26 cellular contexts compared by ENCODE assay signal in genomic region chr17:48752399-48753288, GRCh38. TPM values are rescaled to one million over a fixed set of nuclear protein-coding genes. Genes with fewer than 3 reads are reported as not detected.
DNase-seq lines count a peak whose midpoint lies in the region; ATAC-seq and TF ChIP-seq lines count a peak whose summit lies in the region.
"Had no signal": no experiment of that assay in that cellular context is flagged by ENCODE, and none has a peak within 500 bp of the region (broad histone marks: within the 10 kb centered on the region; RNA-seq: fewer than 3 reads in every experiment).

No MANE protein-coding gene starts in this region.

- peaks cover 11% of the 10 kb centered on the region for H3K4me1 Mint-ChIP-seq in GM23338

- H4K20me1 ChIP-seq in GM23338 (replicated peaks; ENCODE audit: insufficient read depth) (peaks cover 52% of the 10 kb centered on the region), PC-3 (ENCODE audit: low read length) (no peaks in the 10 kb centered on the region)

- no peak overlapping the region for H3K27ac Mint-ChIP-seq in GM23338
- H3K27ac Mint-ChIP-seq: natural killer cell treated with Interleukin-12 subunit alpha and Interleukin-12 subunit beta and Interleukin-15 and Interleukin-18, amount 100 ng/mL, for 72 hours had no signal

- H3K79me2 ChIP-seq in GM23338 (replicated peaks; ENCODE audit: insufficient read depth) (no peaks in the 10 kb centered on the region), PC-3 (ENCODE audit: low read length) (peaks cover 26% of the 10 kb centered on the region)

- H3K9me2 ChIP-seq in GM23338 (ENCODE audit: insufficient read depth) (no peaks in the 10 kb centered on the region), PC-3 (replicated peaks; ENCODE audit: low read length) (no peaks in the 10 kb centered on the region)

- H3K27ac ChIP-seq in GM23338 (ENCODE audit: low read depth) (no peak overlapping the region), PC-3 (ENCODE audit: low read length) (peak overlapping the region; percentile 82; the same call in 1 of the 2 replicates), caudate nucleus (ENCODE audit: low read depth, low read length) (no peak overlapping the region)
- H3K27ac ChIP-seq: RWPE1 had no signal

- H3K4me1 ChIP-seq in GM23338 (ENCODE audit: insufficient read depth) (peaks cover 26% of the 10 kb centered on the region; the same call in 1 of the 2 replicates), PC-3 (ENCODE audit: insufficient read depth, low read length) (peaks cover 57% of the 10 kb centered on the region)

- TF ChIP-seq CTCF in GM23338 (conservative IDR thresholded peaks at IDR 0.05; ENCODE audit: low read depth in 2 of 2) (no peak), PC-3 (conservative IDR thresholded peaks at IDR 0.05; ENCODE audit: low read depth, low read length) (no peak)

- H3K4me2 ChIP-seq in GM23338 (0 out of 2 replicates have a peak overlapping the region, but pooled peaks have one; percentile 20), PC-3 (ENCODE audit: low read length) (no peak overlapping the region)

- H2AFZ ChIP-seq in GM23338 (no peak overlapping the region), PC-3 (ENCODE audit: low read length) (no peak overlapping the region)

- intact Hi-C loops in PC-3 (cut with micrococcal nuclease), result no loop called here

- CTCF ChIA-PET in PC-3 (lab: Charles Lee), result interaction anchor here (0.6 kb wide), 1 partner anchor 38 kb away, joined by 3 read pairs; no protein-coding TSS in a partner anchor

- BruUV-seq in PC-3 (replicated peaks; lab: Mats Ljungman, UMichigan), result no TSS peak

- no peak overlapping the region; the same call in 2 of the 3 replicates for H3K4me3 Mint-ChIP-seq in GM23338
- H3K4me3 Mint-ChIP-seq: central memory CD8-positive, alpha-beta T cell; natural killer cell treated with Interleukin-12 subunit alpha and Interleukin-12 subunit beta and Interleukin-15 and Interleukin-18, amount 100 ng/mL, for 72 hours had no signal

- 0 out of 3 replicates have a peak, but pooled peaks cover 5% of the 10 kb centered on the region for H3K9me3 Mint-ChIP-seq in GM23338
- H3K9me3 Mint-ChIP-seq: central memory CD8-positive, alpha-beta T cell; natural killer cell treated with Interleukin-12 subunit alpha and Interleukin-12 subunit beta and Interleukin-15 and Interleukin-18, amount 100 ng/mL, for 72 hours had no signal

- no peaks in the 10 kb centered on the region; the same call in 1 of the 2 replicates for H3K36me3 ChIP-seq in GM23338 (ENCODE audit: insufficient read depth)
- H3K36me3 ChIP-seq in PC-3 (ENCODE audit: low read depth, low read length), result no peaks in the 10 kb centered on the region

- DNase-seq in GM23338 (ENCODE audit: low spot score) (peak; percentile 59), PC-3 (no peak), iPS-NIHi11 (ENCODE audit: low spot score) (peak; percentile 26), retina (peak; percentile 32), caudate nucleus (lab: John Stamatoyannopoulos, UW) (no peak)
- DNase-seq: activated CD4-positive, alpha-beta T cell treated with anti-CD3 and anti-CD28 coated beads for 1 hour; activated effector memory CD4-positive, alpha-beta T cell treated with Interleukin-2 at 50 U/mL for 16 hours; activated T-cell treated with anti-CD3 and anti-CD28 coated beads for 4 hours; CD4-positive, CD25-positive, alpha-beta regulatory T cell; dermis blood vessel endothelial cell; Kasumi-1; left ventricle myocardium superior; MV-4-11; NCI-H146; NCI-H446 treated with DMSO at 0.1 percent for 48 hours; NCI-H82; stimulated activated CD4-positive, alpha-beta T cell treated with anti-CD3 and anti-CD28 coated beads, Interleukin-4, amount 100 ng/mL, for 24 hours; stimulated activated naive CD4-positive, alpha-beta T cell had no signal

- ATAC-seq in GM23338, result peak; percentile 13; the same call in 2 of the 3 replicates
- no peak for ATAC-seq in PC-3
- ATAC-seq in HG02763 (IDR thresholded peaks at IDR 0.05; ENCODE audit: unreplicated experiment), result no peak
- ATAC-seq in SK-N-SH treated with all-trans-retinoic acid at 6 μM for 48 hours, result no peak
- ATAC-seq: left ventricle myocardium superior, sciatic nerve had no signal

- no peak overlapping the region; the same call in 1 of the 2 replicates for H3K4me3 ChIP-seq in GM23338
- H3K4me3 ChIP-seq in PC-3 (ENCODE audit: low read length), result no peak overlapping the region

- H3K27me3 Mint-ChIP-seq in GM23338 (ENCODE audit: insufficient read depth, low read depth, poor library complexity), result peaks cover 99% of the 10 kb centered on the region

- H3K9ac ChIP-seq in PC-3 (ENCODE audit: low read length), result no peak overlapping the region

- POLR2A ChIA-PET in PC-3 (lab: Charles Lee; ENCODE audit: unreplicated experiment), result no interaction called here

- H3K27me3 ChIP-seq in GM23338 (ENCODE audit: insufficient read depth) (peaks cover 100% of the 10 kb centered on the region), PC-3 (ENCODE audit: low read length) (no peaks in the 10 kb centered on the region)

- H3K36me3 Mint-ChIP-seq in GM23338 (ENCODE audit: low read depth), result no peaks in the 10 kb centered on the region
- H3K36me3 Mint-ChIP-seq: CD4-positive, CD25-positive, alpha-beta regulatory T cell; natural killer cell treated with Interleukin-12 subunit alpha and Interleukin-12 subunit beta and Interleukin-15 and Interleukin-18, amount 100 ng/mL, for 72 hours had no signal

- H3F3A ChIP-seq in GM23338 (replicated peaks; ENCODE audit: low read depth) (peaks cover 23% of the 10 kb centered on the region; the same call in 1 of the 2 replicates), PC-3 (ENCODE audit: low read length, unreplicated experiment) (no peaks in the 10 kb centered on the region)

- no peaks in the 10 kb centered on the region for H3K9me3 ChIP-seq in PC-3 (ENCODE audit: low read length)

TF ChIP-seq in GM23338, 12 proteins besides CTCF, POLR2A, EP300 and RAD21 (continues in another document):
- TF ChIP-seq REST (IDR thresholded peaks at IDR 0.05; ENCODE audit: unreplicated experiment), result no peak
- TF ChIP-seq EZH2phosphoT487 (IDR thresholded peaks at IDR 0.05; ENCODE audit: unreplicated experiment), result no peak
- TF ChIP-seq STAT1 (IDR thresholded peaks at IDR 0.05; ENCODE audit: unreplicated experiment), result no peak

TF ChIP-seq in SK-N-SH treated with all-trans-retinoic acid at 6 μM for 48 hours, 23 proteins besides CTCF, POLR2A, EP300 and RAD21 (continues in another document):
- no peak for TF ChIP-seq BACH2 (CRISPR knock-in tag; IDR thresholded peaks at IDR 0.05; ENCODE audit: borderline replicate concordance)
- no peak for TF ChIP-seq CSRNP3 (CRISPR knock-in tag; IDR thresholded peaks at IDR 0.05)
- no peak for TF ChIP-seq ESRRG (CRISPR knock-in tag; IDR thresholded peaks at IDR 0.05)
- TF ChIP-seq, protein P1, sequence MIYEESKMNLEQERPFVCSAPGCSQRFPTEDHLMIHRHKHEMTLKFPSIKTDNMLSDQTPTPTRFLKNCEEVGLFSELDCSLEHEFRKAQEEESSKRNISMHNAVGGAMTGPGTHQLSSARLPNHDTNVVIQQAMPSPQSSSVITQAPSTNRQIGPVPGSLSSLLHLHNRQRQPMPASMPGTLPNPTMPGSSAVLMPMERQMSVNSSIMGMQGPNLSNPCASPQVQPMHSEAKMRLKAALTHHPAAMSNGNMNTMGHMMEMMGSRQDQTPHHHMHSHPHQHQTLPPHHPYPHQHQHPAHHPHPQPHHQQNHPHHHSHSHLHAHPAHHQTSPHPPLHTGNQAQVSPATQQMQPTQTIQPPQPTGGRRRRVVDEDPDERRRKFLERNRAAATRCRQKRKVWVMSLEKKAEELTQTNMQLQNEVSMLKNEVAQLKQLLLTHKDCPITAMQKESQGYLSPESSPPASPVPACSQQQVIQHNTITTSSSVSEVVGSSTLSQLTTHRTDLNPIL (CRISPR knock-in tag; IDR thresholded peaks at IDR 0.05; ENCODE audit: low read depth), result no peak
- TF ChIP-seq TCF4 (CRISPR knock-in tag; IDR thresholded peaks at IDR 0.05; ENCODE audit: borderline replicate concordance), result no peak
- TF ChIP-seq ZNF8 (CRISPR knock-in tag; IDR thresholded peaks at IDR 0.05), result no peak
- TF ChIP-seq ZFP30 (CRISPR knock-in tag; IDR thresholded peaks at IDR 0.05), result no peak
- TF ChIP-seq PATZ1 (CRISPR knock-in tag; IDR thresholded peaks at IDR 0.05; ENCODE audit: borderline replicate concordance), result no peak
- TF ChIP-seq PPARA (CRISPR knock-in tag; IDR thresholded peaks at IDR 0.05; ENCODE audit: borderline replicate concordance), result no peak

RNA-seq across cellular contexts. Expression of gene HOXB13, which starts 24.1 kb away (rescaled TPM):
- total RNA-seq in GM23338 (2014; rRNA removed; shearing (Covaris generic)), result not detected in 2 replicates
- not detected in 2 replicates for polyA plus RNA-seq in GM23338 (2016; fragmentation: Nextera tagmentation; extraction: Ambion mirVana)
- 80.8 and 96.5 TPM in 2 replicates for total RNA-seq in PC-3 (2014; rRNA removed)
- total RNA-seq: CD4-positive, CD25-positive, alpha-beta regulatory T cell; dermis blood vessel endothelial cell; left ventricle myocardium superior; natural killer cell treated with Interleukin-12 subunit alpha and Interleukin-12 subunit beta and Interleukin-15 and Interleukin-18, amount 100 ng/mL, for 72 hours; sciatic nerve; T-helper 1 cell treated with Interleukin-12 subunit alpha and Interleukin-12 subunit beta and Interleukin-4 antibody, amounts not matched to agents 30 ng/mL and 1 ng/mL, for 36 hours; temporal lobe had no signal
- polyA plus RNA-seq: CD4-positive, CD25-positive, alpha-beta regulatory T cell had no signal

RNA-seq across cellular contexts. Expression of gene PRAC2, which starts 29.7 kb away (rescaled TPM):
- total RNA-seq in GM23338 (2014; rRNA removed; shearing (Covaris generic)), result not detected in 2 replicates
- not detected in 2 replicates for polyA plus RNA-seq in GM23338 (2016; fragmentation: Nextera tagmentation; extraction: Ambion mirVana)
- total RNA-seq in PC-3 (2014; rRNA removed), result 44.1 and 51.4 TPM in 2 replicates
- total RNA-seq: CD4-positive, CD25-positive, alpha-beta regulatory T cell; dermis blood vessel endothelial cell; left ventricle myocardium superior; natural killer cell treated with Interleukin-12 subunit alpha and Interleukin-12 subunit beta and Interleukin-15 and Interleukin-18, amount 100 ng/mL, for 72 hours; sciatic nerve; T-helper 1 cell treated with Interleukin-12 subunit alpha and Interleukin-12 subunit beta and Interleukin-4 antibody, amounts not matched to agents 30 ng/mL and 1 ng/mL, for 36 hours; temporal lobe had no signal
- polyA plus RNA-seq: CD4-positive, CD25-positive, alpha-beta regulatory T cell had no signal

RNA-seq across cellular contexts. Expression of gene PRAC1, which starts 30.3 kb away (rescaled TPM):
- not detected in 2 replicates for total RNA-seq in GM23338 (2014; rRNA removed; shearing (Covaris generic))
- 0.70 TPM in 1 of 2 replicates, not detected in the other for polyA plus RNA-seq in GM23338 (2016; fragmentation: Nextera tagmentation; extraction: Ambion mirVana)
- total RNA-seq in PC-3 (2014; rRNA removed), result 33.5 and 44.4 TPM in 2 replicates
- total RNA-seq: CD4-positive, CD25-positive, alpha-beta regulatory T cell; dermis blood vessel endothelial cell; left ventricle myocardium superior; natural killer cell treated with Interleukin-12 subunit alpha and Interleukin-12 subunit beta and Interleukin-15 and Interleukin-18, amount 100 ng/mL, for 72 hours; sciatic nerve; T-helper 1 cell treated with Interleukin-12 subunit alpha and Interleukin-12 subunit beta and Interleukin-4 antibody, amounts not matched to agents 30 ng/mL and 1 ng/mL, for 36 hours; temporal lobe had no signal
- polyA plus RNA-seq: CD4-positive, CD25-positive, alpha-beta regulatory T cell had no signal

Comparison
In these comparisons a context has a peak if more than half of its experiments do, and no peak if none do; other contexts are left out.
1. DNase-seq: peak in GM23338 (single experiment), iPS-NIHi11 (single experiment) and retina (single experiment); none in PC-3 (single experiment) and caudate nucleus (0 of 61).
2. RNA of gene HOXB13, which starts 24.1 kb away (total RNA-seq): 80.8 to 96.5 TPM in PC-3; not detected in GM23338; every median in the first group is over 10 times any median in the second.
3. RNA of gene PRAC2, which starts 29.7 kb away (total RNA-seq): 44.1 to 51.4 TPM in PC-3; not detected in GM23338; every median in the first group is over 10 times any median in the second.
4. RNA of gene PRAC1, which starts 30.3 kb away (total RNA-seq): 33.5 to 44.4 TPM in PC-3; not detected in GM23338; every median in the first group is over 10 times any median in the second.